ENCODE assay signal across 15 cellular contexts in genomic region chr3:116051040-116051439, GRCh38.
DNase-seq lines count a peak whose midpoint lies in the region; ATAC-seq lines count a peak whose summit lies in the region.
"Had no signal": no experiment of that assay in that cellular context is flagged by ENCODE, and none has a peak within 500 bp of the region (broad histone marks: within the 10 kb centered on the region; RNA-seq: fewer than 3 reads in every experiment).

No MANE protein-coding gene starts in this region.

- DNase-seq in germinal center (ENCODE audit: low spot score): peak; percentile 14
- DNase-seq: activated CD4-positive, alpha-beta memory T cell treated with anti-CD3 and anti-CD28 coated beads, Interleukin-2, amount 10 ng/mL, durations not matched to agents 7 days and 5 days; DND-41; effector CD8-positive, alpha-beta T cell; foreskin melanocyte; NCI-H1930; stimulated activated CD4-positive, alpha-beta T cell treated with anti-CD3 and anti-CD28 coated beads, Interleukin-2, amount 100 ng/mL, for 48 hours; stimulated activated naive B cell treated with anti-CD40 and anti-IgM and Interleukin-4, amounts not matched to agents 10 μg/mL and 1 μg/mL and 100 μg/mL, for 72 hours had no signal

- ATAC-seq in GM18517 (IDR thresholded peaks at IDR 0.05; ENCODE audit: unreplicated experiment) (peak; percentile 59), GM21526 (IDR thresholded peaks at IDR 0.05; ENCODE audit: low FRiP score, unreplicated experiment) (peak; percentile 83), HG03280 (IDR thresholded peaks at IDR 0.05; ENCODE audit: unreplicated experiment) (peak; percentile 61), HG02642 (IDR thresholded peaks at IDR 0.05; ENCODE audit: poor library complexity, unreplicated experiment) (no peak), HG03196 (IDR thresholded peaks at IDR 0.05; ENCODE audit: unreplicated experiment) (no peak), HG03175 (IDR thresholded peaks at IDR 0.05; ENCODE audit: unreplicated experiment) (no peak), GM18870 (IDR thresholded peaks at IDR 0.05; ENCODE audit: unreplicated experiment) (no peak)
- ATAC-seq: stimulated activated naive B cell treated with anti-CD40 and anti-IgM and Interleukin-4, amounts not matched to agents 10 μg/mL and 1 μg/mL and 100 μg/mL, for 72 hours had no signal

Comparison
In these comparisons a context has a peak if more than half of its experiments do, and no peak if none do; other contexts are left out.
1. ATAC-seq: peak in GM18517 (single experiment), GM21526 (single experiment) and HG03280 (single experiment); none in HG02642 (single experiment), HG03196 (single experiment), HG03175 (single experiment) and GM18870 (single experiment).